Comparison of ENCODE assay signal across 23 cellular contexts in genomic region chr1:229344937-229345684, GRCh38. TPM values are rescaled to one million over a fixed set of nuclear protein-coding genes. Genes with fewer than 3 reads are reported as not detected.
DNase-seq lines count a peak whose midpoint lies in the region; ATAC-seq and TF ChIP-seq lines count a peak whose summit lies in the region.
"Had no signal": no experiment of that assay in that cellular context is flagged by ENCODE, and none has a peak within 500 bp of the region (broad histone marks: within the 10 kb centered on the region; RNA-seq: fewer than 3 reads in every experiment).

No MANE protein-coding gene starts in this region.

- no peaks in the 10 kb centered on the region for H3K27me3 ChIP-seq in CD4-positive, alpha-beta T cell (ENCODE audit: control insufficient read depth, insufficient read depth, low read length)
- H3K27me3 ChIP-seq in H7 (ENCODE audit: control insufficient read depth, insufficient read depth, low read length) = peaks cover 27% of the 10 kb centered on the region
- H3K27me3 ChIP-seq: gastrocnemius medialis, right atrium auricular region had no signal

- ATAC-seq in CD4-positive, alpha-beta T cell (ENCODE audit: poor library complexity) = no peak
- ATAC-seq in naive B cell (ENCODE audit: low read depth in 2 of 2) (no peak), GM19035 (IDR thresholded peaks at IDR 0.05; ENCODE audit: unreplicated experiment) (no peak), GM19324 (IDR thresholded peaks at IDR 0.05; ENCODE audit: low FRiP score, unreplicated experiment) (no peak)
- ATAC-seq: gastrocnemius medialis; stimulated activated effector memory CD8-positive, alpha-beta T cell treated with anti-CD3 and anti-CD28 coated beads, Interleukin-12 subunit alpha, Interleukin-12 subunit beta, amount 100 ng/mL, for 72 hours; T-helper 17 cell had no signal

- intact Hi-C loops in CD4-positive, alpha-beta T cell (cut with DNase I, micrococcal nuclease) = loop anchor here in 1 of 2 experiments (5.0 kb wide), 2 partner anchors 212 to 888 kb away; partner anchors contain the start of gene ABCB10

- H3K4me3 Mint-ChIP-seq in CD4-positive, alpha-beta T cell = peak overlapping the region; percentile 84
- H3K4me3 Mint-ChIP-seq in naive B cell = peak overlapping the region in 6 of 8 donors; percentile 20 to 93 (median 53)
- H3K4me3 Mint-ChIP-seq: activated CD4-positive, alpha-beta memory T cell treated with anti-CD3 and anti-CD28 coated beads, Interleukin-2, amount 10 ng/mL, durations not matched to agents 7 days and 5 days; activated naive CD8-positive, alpha-beta T cell treated with anti-CD3 and anti-CD28 coated beads, Interleukin-2, amount 10 ng/mL, durations not matched to agents 7 days and 5 days; dendritic cell treated with granulocyte-macrophage colony-stimulating factor and Interleukin-4, amounts not matched to agents 40 ng/mL and 50 ng/mL, for 4 days had no signal

- peaks cover 18% of the 10 kb centered on the region for H3K27me3 Mint-ChIP-seq in CD4-positive, alpha-beta T cell
- peaks cover 26 to 44% (median 39%) of the 10 kb centered on the region in 3 donors for H3K27me3 Mint-ChIP-seq in naive B cell

- H3K27ac ChIP-seq in CD4-positive, alpha-beta T cell (ENCODE audit: low read depth, low read length) = no peak overlapping the region
- H3K27ac ChIP-seq in HEK293 (ENCODE audit: extremely low read depth, low read depth, low read length) = no peak overlapping the region
- H3K27ac ChIP-seq: epithelial cell of prostate, gastrocnemius medialis, right atrium auricular region, thoracic aorta, WERI-Rb-1 had no signal

- no peaks in the 10 kb centered on the region for H3K9me3 ChIP-seq in CD4-positive, alpha-beta T cell (ENCODE audit: control insufficient read depth, low read length)
- no peaks in the 10 kb centered on the region for H3K9me3 ChIP-seq in HEK293 (ENCODE audit: control insufficient read depth, insufficient read depth, low read depth, low read length)
- H3K9me3 ChIP-seq: gastrocnemius medialis, right atrium auricular region, thoracic aorta had no signal

- H3K4me3 ChIP-seq in HEK293 (ENCODE audit: low read depth, low read length) = no peak overlapping the region
- no peak overlapping the region for H3K4me3 ChIP-seq in H7 (ENCODE audit: insufficient read depth, low read depth, low read length)
- H3K4me3 ChIP-seq: gastrocnemius medialis, right atrium auricular region, thoracic aorta had no signal

- peak overlapping the region; percentile 28 for H3K27ac Mint-ChIP-seq in CD4-positive, alpha-beta T cell
- H3K27ac Mint-ChIP-seq in naive B cell = no peak overlapping the region
- H3K27ac Mint-ChIP-seq: activated CD4-positive, alpha-beta memory T cell treated with anti-CD3 and anti-CD28 coated beads, Interleukin-2, amount 10 ng/mL, durations not matched to agents 7 days and 5 days; stimulated activated effector memory CD8-positive, alpha-beta T cell treated with anti-CD3 and anti-CD28 coated beads, Interleukin-12 subunit alpha, Interleukin-12 subunit beta, amount 100 ng/mL, for 72 hours had no signal

- peaks cover 12% of the 10 kb centered on the region for H3K36me3 Mint-ChIP-seq in CD4-positive, alpha-beta T cell (ENCODE audit: low read depth)
- H3K36me3 Mint-ChIP-seq in naive B cell = no peaks in the 10 kb centered on the region

- no peak for TF ChIP-seq CTCF in CD4-positive, alpha-beta T cell (IDR thresholded peaks at IDR 0.05)
- no peak for TF ChIP-seq CTCF in HEK293 (tag by site-specific recombination; IDR thresholded peaks at IDR 0.05)

- peaks cover 22% of the 10 kb centered on the region for H3K4me1 Mint-ChIP-seq in CD4-positive, alpha-beta T cell (ENCODE audit: low read depth)
- H3K4me1 Mint-ChIP-seq in naive B cell = peaks cover 16 to 25% (median 20%) of the 10 kb centered on the region in 3 donors

- DNase-seq in CD4-positive, alpha-beta T cell = no peak
- peak; percentile 22 for DNase-seq in astrocyte of the hippocampus (ENCODE audit: low read depth, low spot score)
- no peak for DNase-seq in naive B cell
- no peak for DNase-seq in H7
- DNase-seq in iPS-NIHi11 (ENCODE audit: low spot score) = no peak
- DNase-seq: activated CD4-positive, alpha-beta memory T cell treated with anti-CD3 and anti-CD28 coated beads, Interleukin-2, amount 10 ng/mL, durations not matched to agents 7 days and 5 days; activated naive CD8-positive, alpha-beta T cell treated with anti-CD3 and anti-CD28 coated beads, Interleukin-2, amount 10 ng/mL, durations not matched to agents 7 days and 5 days; gastrocnemius medialis; NCI-H1436; NCI-H2171 treated with DMSO at 0.1 percent for 48 hours; occipital lobe; SHP77 treated with DMSO at 0.1 percent for 48 hours; stimulated activated CD4-positive, alpha-beta T cell treated with anti-CD3 and anti-CD28 coated beads, Interleukin-15, amount 100 ng/mL, for 24 hours; T-helper 17 cell; WERI-Rb-1 had no signal

- POLR2A ChIA-PET in CD4-positive, alpha-beta T cell (lab: Charles Lee) = no interaction called here
- POLR2A ChIA-PET in HEK293 (lab: Yijun Ruan, JAX) = no interaction called here

- no peaks in the 10 kb centered on the region for H3K36me3 ChIP-seq in HEK293 (ENCODE audit: control insufficient read depth in 2 of 2, insufficient read depth in 1 of 2, low read length in 2 of 2)
- no peaks in the 10 kb centered on the region for H3K36me3 ChIP-seq in H7 (replicated peaks; ENCODE audit: control insufficient read depth, insufficient read depth, low read length)
- H3K36me3 ChIP-seq: gastrocnemius medialis, right atrium auricular region, thoracic aorta, WERI-Rb-1 had no signal

- no peaks in the 10 kb centered on the region for H3K9me3 Mint-ChIP-seq in CD4-positive, alpha-beta T cell
- H3K9me3 Mint-ChIP-seq in naive B cell = peaks cover 0 to 3% (median 0%) of the 10 kb centered on the region in 7 donors
- H3K9me3 Mint-ChIP-seq: activated naive CD8-positive, alpha-beta T cell treated with anti-CD3 and anti-CD28 coated beads, Interleukin-2, amount 10 ng/mL, durations not matched to agents 7 days and 5 days; dendritic cell treated with granulocyte-macrophage colony-stimulating factor and Interleukin-4, amounts not matched to agents 40 ng/mL and 50 ng/mL, for 4 days had no signal

- peaks cover 8% of the 10 kb centered on the region; the same call in 1 of the 2 replicates for H3K4me1 ChIP-seq in HEK293 (ENCODE audit: control insufficient read depth, insufficient read depth, low read length)

- CTCF ChIA-PET in CD4-positive, alpha-beta T cell (lab: Charles Lee) = interaction anchor here (1.1 kb wide), 1 partner anchor 8 kb away, joined by 3 read pairs; no protein-coding TSS in a partner anchor
- CTCF ChIA-PET in HEK293 (lab: Yijun Ruan, JAX) = interaction anchor here (0.5 to 0.6 kb wide), 2 partner anchors 869 to 1373 kb away, joined by 3 to 4 read pairs; no protein-coding TSS in a partner anchor

TF ChIP-seq in HEK293, 187 proteins besides CTCF, POLR2A, EP300 and RAD21 (continues in another document):
- TF ChIP-seq AEBP2 (tag by site-specific recombination; IDR thresholded peaks at IDR 0.05; ENCODE audit: borderline replicate concordance) (no peak), TRIM28 (IDR thresholded peaks at IDR 0.05; ENCODE audit: borderline replicate concordance, low read length) (no peak; the same call in 1 of the 2 replicates), ZNF266 (tag by site-specific recombination; IDR thresholded peaks at IDR 0.05; ENCODE audit: low read depth) (no peak), ZSCAN4 (tag by site-specific recombination; IDR thresholded peaks at IDR 0.05) (0 out of 2 replicates have a peak, but pooled peaks have one; percentile 24), ZNF114 (tag by site-specific recombination; IDR thresholded peaks at IDR 0.05) (no peak), ZNF701 (tag by site-specific recombination; IDR thresholded peaks at IDR 0.05) (no peak), ZNF776 (tag by site-specific recombination; IDR thresholded peaks at IDR 0.05; ENCODE audit: borderline replicate concordance) (peak; percentile 84; the same call in 1 of the 2 replicates), ZNF488 (tag by site-specific recombination; IDR thresholded peaks at IDR 0.05) (no peak)

RNA-seq across cellular contexts. Expression of gene CCSAP, which starts 2.3 kb away (rescaled TPM):
- 10 to 100 TPM; 14.3 to 15.2 TPM for total RNA-seq in CD4-positive, alpha-beta T cell
- polyA plus RNA-seq in naive B cell (ENCODE audit: low read depth in 6 of 6) = 1 to 10 TPM in 5 of 6 donors, under 1 TPM in 1; 0.13 to 3.3 (median 2.4) TPM
- total RNA-seq in H7 (2014; rRNA removed; shearing (Covaris generic)) = 8.6 and 12.8 TPM in 2 replicates
